ENCODE assay signal across 8 cellular contexts in genomic region chr1:23168462-23169218, GRCh38. TPM values are rescaled to one million over a fixed set of nuclear protein-coding genes. Genes with fewer than 3 reads are reported as not detected.
A peak's percentile ranks its signal among the peaks of the same experiment; 100 is the strongest.
DNase-seq lines count a peak whose midpoint lies in the region; ATAC-seq and TF ChIP-seq lines count a peak whose summit lies in the region.

Gene LUZP1 (minus strand): TSS chr1:23168856.

- H3K27ac Mint-ChIP-seq in activated naive CD4-positive, alpha-beta T cell treated with anti-CD3 and anti-CD28 coated beads, Interleukin-2, amount 50 U/mL, for 24 hours = peak within 1 kb of the TSS; percentile 85

- DNase-seq in COLO668 (lab: John Stamatoyannopoulos, UW; ENCODE audit: unreplicated experiment) (peak; percentile 90), MM.1S (peak; percentile 75), SKM-1 (lab: John Stamatoyannopoulos, UW; ENCODE audit: unreplicated experiment) (peak; percentile 28), nucleus accumbens (lab: John Stamatoyannopoulos, UW) (peak in 55 of 56 donors; percentile 31 to 96 (median 83)), substantia nigra (lab: John Stamatoyannopoulos, UW) (peak; percentile 15 to 97 (median 87))

- H3K36me3 ChIP-seq in MM.1S (replicated peaks; ENCODE audit: insufficient read depth, low read length) (no peaks in the 10 kb centered on the region), gastroesophageal sphincter (no peaks in the 10 kb centered on the region)

- peak within 1 kb of the TSS; percentile 95 for H3K4me3 Mint-ChIP-seq in activated naive CD4-positive, alpha-beta T cell treated with anti-CD3 and anti-CD28 coated beads, Interleukin-2, amount 50 U/mL, for 24 hours

- H3F3A ChIP-seq in MM.1S (ENCODE audit: insufficient read depth, low read length) = no peaks in the 10 kb centered on the region

- H2AFZ ChIP-seq in MM.1S (ENCODE audit: low read length) = peak within 1 kb of the TSS; percentile 91

- no peaks in the 10 kb centered on the region for H4K20me1 ChIP-seq in MM.1S (ENCODE audit: insufficient read depth, low read length)

- H3K4me1 ChIP-seq in MM.1S (ENCODE audit: low read length) (no peaks in the 10 kb centered on the region), gastroesophageal sphincter (peaks cover 0 to 68% (median 9%) of the 10 kb centered on the region in 3 donors)

- H3K9me2 ChIP-seq in MM.1S (replicated peaks; ENCODE audit: insufficient read depth, low read length) = no peaks in the 10 kb centered on the region

- H3K27ac ChIP-seq in MM.1S (ENCODE audit: low read length) (no peak within 1 kb of the TSS), gastroesophageal sphincter (peak within 1 kb of the TSS; percentile 88 to 97 (median 95)), substantia nigra (ENCODE audit: low read depth, low read length, poor library complexity, severe bottlenecking) (peak within 1 kb of the TSS; percentile 80)

- no peak for TF ChIP-seq EP300 in gastroesophageal sphincter (IDR thresholded peaks at IDR 0.05)

- H3K4me1 Mint-ChIP-seq in activated naive CD4-positive, alpha-beta T cell treated with anti-CD3 and anti-CD28 coated beads, Interleukin-2, amount 50 U/mL, for 24 hours = peaks cover 45% of the 10 kb centered on the region

- H3K9me3 ChIP-seq in MM.1S (replicated peaks; ENCODE audit: insufficient read depth, low read length) = no peaks in the 10 kb centered on the region
- H3K9me3 ChIP-seq in gastroesophageal sphincter = no peaks in the 10 kb centered on the region

- peaks cover 16% of the 10 kb centered on the region for H3K79me2 ChIP-seq in MM.1S (ENCODE audit: low read length)

- H3K27me3 ChIP-seq in MM.1S (replicated peaks; ENCODE audit: insufficient read depth, low read length) (no peaks in the 10 kb centered on the region), gastroesophageal sphincter (no peaks in the 10 kb centered on the region)

- no peak for TF ChIP-seq CTCF in MM.1S (IDR thresholded peaks at IDR 0.05; ENCODE audit: low read length)
- no peak for TF ChIP-seq CTCF in gastroesophageal sphincter (IDR thresholded peaks at IDR 0.05)

- H3K4me3 ChIP-seq in MM.1S (ENCODE audit: low read length) (peak within 1 kb of the TSS; percentile 92), gastroesophageal sphincter (peak within 1 kb of the TSS; percentile 78 to 86)

- peak within 1 kb of the TSS; percentile 91 for H3K4me2 ChIP-seq in MM.1S (ENCODE audit: low read depth, low read length)

- H3K36me3 Mint-ChIP-seq in activated naive CD4-positive, alpha-beta T cell treated with anti-CD3 and anti-CD28 coated beads, Interleukin-2, amount 50 U/mL, for 24 hours = no peaks in the 10 kb centered on the region

- 1 to 13% methylated on average over 3 to 17 of the region's 56 CpGs for WGBS in gastroesophageal sphincter (ENCODE audit: low coverage in 1 of 2), 2 donors

- ATAC-seq in GM21528 (IDR thresholded peaks at IDR 0.05; ENCODE audit: low FRiP score, unreplicated experiment) (peak; percentile 49), gastroesophageal sphincter (peak; percentile 88)

- peak within 1 kb of the TSS; percentile 65; the same call in 1 of the 2 replicates for H3K9ac ChIP-seq in MM.1S (ENCODE audit: low read length)

- TF ChIP-seq POLR2A in gastroesophageal sphincter (IDR thresholded peaks at IDR 0.05) = peak; percentile 94 to 96

- no peaks in the 10 kb centered on the region for H3K9me3 Mint-ChIP-seq in activated naive CD4-positive, alpha-beta T cell treated with anti-CD3 and anti-CD28 coated beads, Interleukin-2, amount 50 U/mL, for 24 hours

- H3K27me3 Mint-ChIP-seq in activated naive CD4-positive, alpha-beta T cell treated with anti-CD3 and anti-CD28 coated beads, Interleukin-2, amount 50 U/mL, for 24 hours = no peaks in the 10 kb centered on the region

RNA-seq across cellular contexts. Expression of gene LUZP1, which starts in this region (rescaled TPM):
- total RNA-seq in gastroesophageal sphincter = 10 to 100 TPM; 22.3 to 38.4 (median 30.3) TPM

Comparison
In these comparisons a context has a peak if more than half of its experiments do, and no peak if none do; other contexts are left out.
1. DNase-seq: peak in every context shown above with its lines; median percentile 90 in COLO668; 87 in substantia nigra; 83 in nucleus accumbens; 75 in MM.1S; 28 in SKM-1.